ENCODE assay signal across 27 cellular contexts in genomic region chr4:186912606-186913005, GRCh38.
"Had no signal": no experiment of that assay in that cellular context is flagged by ENCODE, and none has a peak within 500 bp of the region (broad histone marks: within the 10 kb centered on the region; RNA-seq: fewer than 3 reads in every experiment).

No MANE protein-coding gene starts in this region.

- H3K4me3 Mint-ChIP-seq: immature natural killer cell; mesothelial cell of epicardium; naive B cell; natural killer cell; stimulated activated naive B cell treated with anti-CD40 and anti-IgM and Interleukin-4, amounts not matched to agents 10 μg/mL and 1 μg/mL and 100 μg/mL, for 72 hours had no signal

- H3K4me3 ChIP-seq: left lung, lower lobe of right lung, ovary, right atrium auricular region, right lobe of liver, smooth muscle cell, stomach, testis, thyroid gland, upper lobe of right lung had no signal

- H3K4me1 ChIP-seq: left lung, lower lobe of right lung, right atrium auricular region, stomach, testis, thyroid gland, upper lobe of right lung had no signal

- H3K27ac Mint-ChIP-seq: immature natural killer cell; mesothelial cell of epicardium; naive B cell; natural killer cell; progenitor cell of endocrine pancreas; stimulated activated naive B cell treated with anti-CD40 and anti-IgM and Interleukin-4, amounts not matched to agents 10 μg/mL and 1 μg/mL and 100 μg/mL, for 72 hours had no signal

- H3K27me3 Mint-ChIP-seq: naive B cell; progenitor cell of endocrine pancreas; stimulated activated naive B cell treated with anti-CD40 and anti-IgM and Interleukin-4, amounts not matched to agents 10 μg/mL and 1 μg/mL and 100 μg/mL, for 72 hours had no signal

- ATAC-seq: left colon; left lung; lower lobe of right lung; natural killer cell; right lobe of liver; stimulated activated naive B cell treated with anti-CD40 and anti-IgM and Interleukin-4, amounts not matched to agents 10 μg/mL and 1 μg/mL and 100 μg/mL, for 72 hours; stimulated activated naive CD8-positive, alpha-beta T cell treated with anti-CD3 and anti-CD28 coated beads, Interleukin-15, Interleukin-2, amounts not matched to agents 100 U/mL and 50 U/mL, for 24 hours; upper lobe of right lung had no signal

- H3K27ac ChIP-seq: left lung, lower lobe of right lung, ovary, right atrium auricular region, right lobe of liver, stomach, testis, thyroid gland, upper lobe of right lung had no signal

- H3K36me3 ChIP-seq: left lung, lower lobe of right lung, ovary, right atrium auricular region, right lobe of liver, stomach, thyroid gland, upper lobe of right lung had no signal

- H3K4me1 Mint-ChIP-seq: immature natural killer cell; naive B cell; natural killer cell; stimulated activated naive B cell treated with anti-CD40 and anti-IgM and Interleukin-4, amounts not matched to agents 10 μg/mL and 1 μg/mL and 100 μg/mL, for 72 hours had no signal

- H3K4me2 ChIP-seq: smooth muscle cell had no signal

- H3K9me3 ChIP-seq: left lung, lower lobe of right lung, ovary, right atrium auricular region, right lobe of liver, stomach, testis, thyroid gland, upper lobe of right lung had no signal

- DNase-seq: hypothalamus; immature natural killer cell; kidney; left colon; left lung; lower lobe of right lung; mammary epithelial cell; mesenchymal stem cell; naive B cell; natural killer cell; ovary; right lobe of liver; stimulated activated CD4-positive, alpha-beta T cell treated with anti-CD3 and anti-CD28 coated beads, Interleukin-1b, Interleukin-23, amount 100 ng/mL, for 48 hours; stimulated activated CD4-positive, alpha-beta T cell treated with anti-CD3 and anti-CD28 coated beads, Interleukin-2, amount 100 ng/mL, for 48 hours; stimulated activated naive B cell treated with anti-CD40 and anti-IgM and Interleukin-4, amounts not matched to agents 10 μg/mL and 1 μg/mL and 100 μg/mL, for 72 hours; stimulated activated naive CD8-positive, alpha-beta T cell treated with anti-CD3 and anti-CD28 coated beads, Interleukin-15, Interleukin-2, amounts not matched to agents 100 U/mL and 50 U/mL, for 24 hours; stomach; testis; thyroid gland; trophoblast cell; upper lobe of right lung had no signal

- H3K27me3 ChIP-seq: left lung, ovary, right atrium auricular region, right lobe of liver, stomach, testis, thyroid gland, upper lobe of right lung had no signal

- H3K36me3 Mint-ChIP-seq: naive B cell; stimulated activated naive B cell treated with anti-CD40 and anti-IgM and Interleukin-4, amounts not matched to agents 10 μg/mL and 1 μg/mL and 100 μg/mL, for 72 hours had no signal

- FAIRE-seq: islet of Langerhans, kidney, urothelium cell line had no signal
